In genomic region chr10:12699258-12699700, GRCh38 we compare ENCODE assay signal across 11 cellular contexts.
DNase-seq lines count a peak whose midpoint lies in the region; ATAC-seq and TF ChIP-seq lines count a peak whose summit lies in the region.
"Had no signal": no experiment of that assay in that cellular context is flagged by ENCODE, and none has a peak within 500 bp of the region (broad histone marks: within the 10 kb centered on the region; RNA-seq: fewer than 3 reads in every experiment).

No MANE protein-coding gene starts in this region.

- no peaks in the 10 kb centered on the region for H3K9me3 Mint-ChIP-seq in activated T-helper 17 cell treated with anti-CD3 and anti-CD28 coated beads, Interleukin-2, amount 50 U/mL, for 72 hours

- no peak overlapping the region for H3K23ac ChIP-seq in trophoblast cell (ENCODE audit: low read length)

- no peak overlapping the region for H3K14ac ChIP-seq in trophoblast cell (ENCODE audit: low read length)

- no peak overlapping the region for H2AFZ ChIP-seq in trophoblast cell (ENCODE audit: insufficient read depth, low read length, poor library complexity)

- no peak overlapping the region for H2BK12ac ChIP-seq in trophoblast cell (ENCODE audit: low read length)

- no peak overlapping the region for H3K4me2 ChIP-seq in trophoblast cell (ENCODE audit: low read length)
- H3K4me2 ChIP-seq: BLaER1 treated with 17β-estradiol and CSF1 and Interleukin-3, amounts not matched to agents 10 nM and 100 nM had no signal

- WGBS in ovary, 3 donors: 67 to 79% (median 71%) methylated on average over 7 of the region's 7 CpGs
- WGBS in trophoblast cell (ENCODE audit: extremely low coverage, insufficient coverage, insufficient read length): no CpG with 5 or more reads among the region's 7 CpGs

- TF ChIP-seq EP300 in ovary (IDR thresholded peaks at IDR 0.05): peak; percentile 38

- ATAC-seq in activated T-helper 17 cell treated with anti-CD3 and anti-CD28 coated beads, Interleukin-2, amount 50 U/mL, for 72 hours (replicated peaks): peak; percentile 80
- ATAC-seq in Right ventricle myocardium superior (ENCODE audit: poor library complexity) (peak; percentile 48), HG02870 (IDR thresholded peaks at IDR 0.05; ENCODE audit: unreplicated experiment) (no peak), GM18909 (IDR thresholded peaks at IDR 0.05; ENCODE audit: poor library complexity, unreplicated experiment) (no peak)

- H3K27me3 ChIP-seq in ovary: no peaks in the 10 kb centered on the region
- no peaks in the 10 kb centered on the region for H3K27me3 ChIP-seq in trophoblast cell (ENCODE audit: insufficient read depth, low read length)
- H3K27me3 ChIP-seq: BLaER1 treated with 17β-estradiol and CSF1 and Interleukin-3, amounts not matched to agents 10 nM and 100 nM had no signal

- H3K4me1 ChIP-seq in ovary (ENCODE audit: insufficient read depth) (peaks cover 5% of the 10 kb centered on the region), trophoblast cell (ENCODE audit: control insufficient read depth in 1 of 2, insufficient read depth in 2 of 2, low read length in 2 of 2) (peaks cover 0 to 4% of the 10 kb centered on the region in 2 experiments)

- no peaks in the 10 kb centered on the region for H3K27me3 Mint-ChIP-seq in activated T-helper 17 cell treated with anti-CD3 and anti-CD28 coated beads, Interleukin-2, amount 50 U/mL, for 72 hours

- H3K36me3 ChIP-seq in ovary: no peaks in the 10 kb centered on the region
- no peaks in the 10 kb centered on the region for H3K36me3 ChIP-seq in trophoblast cell (ENCODE audit: control insufficient read depth in 1 of 2, insufficient read depth in 2 of 2, low read length in 2 of 2)

- no peak overlapping the region for H4K8ac ChIP-seq in trophoblast cell (ENCODE audit: low read depth, low read length)

- peaks cover 34% of the 10 kb centered on the region for H3K4me1 Mint-ChIP-seq in activated T-helper 17 cell treated with anti-CD3 and anti-CD28 coated beads, Interleukin-2, amount 50 U/mL, for 72 hours

- no peak for TF ChIP-seq POLR2A in ovary (IDR thresholded peaks at IDR 0.05)

- TF ChIP-seq CTCF in AG10803 (conservative IDR thresholded peaks at IDR 0.05; ENCODE audit: low read length) (no peak), ovary (IDR thresholded peaks at IDR 0.05) (no peak)

- H3K79me1 ChIP-seq in trophoblast cell (ENCODE audit: low read length): no peaks in the 10 kb centered on the region

- no peak overlapping the region for H3K9ac ChIP-seq in trophoblast cell (ENCODE audit: low read length)
- H3K9ac ChIP-seq: BLaER1 treated with 17β-estradiol and CSF1 and Interleukin-3, amounts not matched to agents 10 nM and 100 nM had no signal

- H3K36me3 Mint-ChIP-seq in activated T-helper 17 cell treated with anti-CD3 and anti-CD28 coated beads, Interleukin-2, amount 50 U/mL, for 72 hours (ENCODE audit: low read depth): peaks cover 7% of the 10 kb centered on the region

- H3K27ac ChIP-seq in ovary (peak overlapping the region in 1 of 2 donors; percentile 22), trophoblast cell (ENCODE audit: low read depth, low read length) (no peak overlapping the region)
- H3K27ac ChIP-seq: BLaER1 treated with 17β-estradiol and CSF1 and Interleukin-3, amounts not matched to agents 10 nM and 100 nM had no signal

- peak overlapping the region; percentile 58 for H3K4me3 Mint-ChIP-seq in activated T-helper 17 cell treated with anti-CD3 and anti-CD28 coated beads, Interleukin-2, amount 50 U/mL, for 72 hours

- H2BK5ac ChIP-seq in trophoblast cell (ENCODE audit: low read depth, low read length, poor library complexity): no peak overlapping the region

- H3K9me3 ChIP-seq in ovary (no peaks in the 10 kb centered on the region), trophoblast cell (ENCODE audit: insufficient read depth, low read depth, low read length) (no peaks in the 10 kb centered on the region)

- no peak overlapping the region for H2AK5ac ChIP-seq in trophoblast cell (ENCODE audit: low read length)

- DNase-seq in AG10803 (ENCODE audit: low read depth) (peak; percentile 82), Right ventricle myocardium superior (no peak), ovary (no peak), retina (no peak), trophoblast cell (no peak)
- DNase-seq: NCI-H524 treated with DMSO at 0.1 percent for 48 hours; stimulated activated naive CD4-positive, alpha-beta T cell treated with Interleukin-2 at 50 U/mL for 16 hours had no signal

- H3K4me3 ChIP-seq in AG10803 (ENCODE audit: low read length) (no peak overlapping the region), ovary (no peak overlapping the region), trophoblast cell (ENCODE audit: low read depth, low read length) (no peak overlapping the region)
- H3K4me3 ChIP-seq: BLaER1 treated with 17β-estradiol and CSF1 and Interleukin-3, amounts not matched to agents 10 nM and 100 nM had no signal

- H3K27ac Mint-ChIP-seq in activated T-helper 17 cell treated with anti-CD3 and anti-CD28 coated beads, Interleukin-2, amount 50 U/mL, for 72 hours: peak overlapping the region; percentile 89

- H2BK120ac ChIP-seq in trophoblast cell (ENCODE audit: insufficient read depth, low read length, poor library complexity): no peak overlapping the region

- no peak overlapping the region for H3K4ac ChIP-seq in trophoblast cell (ENCODE audit: low read depth, low read length)

- H4K12ac ChIP-seq in trophoblast cell (ENCODE audit: low read depth, low read length): no peak overlapping the region

- H3K18ac ChIP-seq in trophoblast cell (ENCODE audit: low read length): no peak overlapping the region

- H3K79me2 ChIP-seq in trophoblast cell (ENCODE audit: control insufficient read depth, insufficient read depth, low read length, poor library complexity): no peaks in the 10 kb centered on the region

- intact Hi-C loops in Right ventricle myocardium superior (cut with DNase I): no loop called here
- intact Hi-C loops in ovary (cut with DNase I): no loop called here

- no peak overlapping the region for H4K91ac ChIP-seq in trophoblast cell (ENCODE audit: low read depth, low read length)

Comparison
In these comparisons a context has a peak if more than half of its experiments do, and no peak if none do; other contexts are left out.
1. ATAC-seq: peak in activated T-helper 17 cell treated with anti-CD3 and anti-CD28 coated beads, Interleukin-2, amount 50 U/mL, for 72 hours (single experiment) and Right ventricle myocardium superior (single experiment); none in HG02870 (single experiment) and GM18909 (single experiment).